ENCODE assay signal across 29 cellular contexts in genomic region chr11:20933958-20934357, GRCh38.
A peak's percentile ranks its signal among the peaks of the same experiment; 100 is the strongest.
DNase-seq lines count a peak whose midpoint lies in the region; ATAC-seq and TF ChIP-seq lines count a peak whose summit lies in the region.
"Had no signal": no experiment of that assay in that cellular context is flagged by ENCODE, and none has a peak within 500 bp of the region (broad histone marks: within the 10 kb centered on the region; RNA-seq: fewer than 3 reads in every experiment).

No MANE protein-coding gene starts in this region.

- no peak for TF ChIP-seq CTCF in omental fat pad (IDR thresholded peaks at IDR 0.05)

- H3K9me3 ChIP-seq in MG63 = no peaks in the 10 kb centered on the region
- H3K9me3 ChIP-seq: A549; BE2C; BLaER1; BLaER1 treated with 17β-estradiol and CSF1 and Interleukin-3, amounts not matched to agents 10 nM and 100 nM; Caco-2 had no signal

- H3K27me3 ChIP-seq in MG63 = no peaks in the 10 kb centered on the region
- H3K27me3 ChIP-seq: BE2C; BLaER1; BLaER1 treated with 17β-estradiol and CSF1 and Interleukin-3, amounts not matched to agents 10 nM and 100 nM had no signal

- no peak overlapping the region for H3K4me3 ChIP-seq in MG63
- H3K4me3 ChIP-seq: A549; BLaER1; BLaER1 treated with 17β-estradiol and CSF1 and Interleukin-3, amounts not matched to agents 10 nM and 100 nM had no signal

- peak; percentile 85 for ATAC-seq in omental fat pad (ENCODE audit: low FRiP score)
- no peak for ATAC-seq in HG03378 (IDR thresholded peaks at IDR 0.05; ENCODE audit: unreplicated experiment)
- ATAC-seq: A549; CD8-positive, alpha-beta T cell had no signal

- peak; percentile 10 for DNase-seq in DMS 273 (lab: John Stamatoyannopoulos, UW; ENCODE audit: unreplicated experiment)
- DNase-seq in DMS 273 treated with DMSO at 0.1 percent for 48 hours (lab: John Stamatoyannopoulos, UW) = no peak
- peak; percentile 11 for DNase-seq in NCI-H1694 (lab: John Stamatoyannopoulos, UW)
- DNase-seq in NCI-H1694 treated with DMSO at 0.1 percent for 48 hours (lab: John Stamatoyannopoulos, UW) = no peak
- DNase-seq in MG63 = peak; percentile 12
- no peak for DNase-seq in omental fat pad (ENCODE audit: low spot score)
- DNase-seq in activated naive CD4-positive, alpha-beta T cell (lab: John Stamatoyannopoulos, UW) = no peak
- DNase-seq: 8988T; ACHN; AML-193; BE2C; Caco-2; Calu3; CD4-positive, alpha-beta memory T cell; CD4-positive, alpha-beta T cell; CD4-positive, CD25-positive, alpha-beta regulatory T cell; CD8-positive, alpha-beta memory T cell; CD8-positive, alpha-beta T cell; COR-L47; DMS153; DMS53; DMS79; DMS79 treated with DMSO at 0.1 percent for 48 hours; DND-41; EL had no signal

- no peaks in the 10 kb centered on the region for H3K36me3 ChIP-seq in MG63
- H3K36me3 ChIP-seq: BE2C; BLaER1; BLaER1 treated with 17β-estradiol and CSF1 and Interleukin-3, amounts not matched to agents 10 nM and 100 nM had no signal

Comparison
In these comparisons a context has a peak if more than half of its experiments do, and no peak if none do; other contexts are left out.
1. DNase-seq: peak in DMS 273 (single experiment), NCI-H1694 (single experiment) and MG63 (single experiment); none in DMS 273 treated with DMSO at 0.1 percent for 48 hours (single experiment), NCI-H1694 treated with DMSO at 0.1 percent for 48 hours (single experiment), omental fat pad (single experiment) and activated naive CD4-positive, alpha-beta T cell (0 of 4).